ENCODE assay signal across 8 cellular contexts in the genomic region with DNA sequence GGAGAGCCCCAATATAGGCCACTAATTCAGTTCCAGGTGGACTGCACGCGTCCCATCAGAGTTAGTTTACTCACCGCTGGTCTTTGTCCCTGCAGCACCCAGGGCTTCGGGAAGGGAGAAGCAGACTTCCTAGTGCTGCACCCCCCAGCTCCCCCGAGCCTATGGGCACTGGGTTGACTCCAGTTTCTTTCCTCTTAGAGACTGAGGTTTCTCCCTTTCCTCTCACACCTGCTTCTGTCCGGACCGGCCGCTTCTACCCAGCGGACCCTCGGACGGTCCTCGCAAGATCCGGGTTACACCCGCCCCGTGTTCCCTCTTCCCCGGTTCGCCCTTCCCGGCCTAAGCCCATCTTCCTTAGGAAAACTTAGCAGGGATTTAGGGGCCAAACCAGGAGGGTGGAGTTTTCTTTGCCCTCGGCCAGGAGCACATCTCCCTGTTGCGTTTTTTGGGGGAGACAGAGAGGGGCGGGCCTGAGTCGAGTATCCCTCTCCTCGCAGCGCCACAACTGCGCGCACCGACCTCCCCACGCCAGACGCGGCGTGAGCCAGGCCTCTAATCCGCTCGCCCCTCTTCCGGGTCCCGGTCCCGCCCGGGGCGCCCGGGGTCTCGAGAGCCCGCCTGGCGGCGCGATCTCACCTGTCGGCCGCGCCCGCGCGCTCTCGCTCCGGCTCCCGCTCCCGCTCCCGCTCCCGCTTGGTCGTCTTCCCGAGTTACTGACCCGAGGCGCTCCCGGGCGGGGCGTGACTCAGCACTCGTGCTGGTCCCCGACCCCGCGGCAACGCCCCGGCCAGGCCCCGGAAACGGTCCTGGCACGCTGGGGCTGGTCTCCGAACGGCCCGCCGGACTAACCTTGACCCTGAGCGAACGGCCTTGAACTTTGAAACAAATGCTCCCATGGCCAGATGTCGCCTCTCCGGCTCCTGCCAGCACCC. TPM values are rescaled to one million over a fixed set of nuclear protein-coding genes. Genes with fewer than 3 reads are reported as not detected.
DNase-seq lines count a peak whose midpoint lies in the region; ATAC-seq and TF ChIP-seq lines count a peak whose summit lies in the region.

A gene (minus strand): TSS at position 728 of the 932 bp plus-strand sequence. CDS start 8,741 bp downstream, outside the sequence.

- H3K79me2 ChIP-seq in ACC112 (ENCODE audit: control insufficient read depth, insufficient read depth, low read length, unreplicated experiment), result peaks cover 33% of the 10 kb centered on the region

- peak within 1 kb of the TSS; percentile 61 for H3K27ac Mint-ChIP-seq in activated T-helper 2 cell treated with anti-CD3 and anti-CD28 coated beads, Interferon-gamma antibody, Interleukin-2, Interleukin-4, amounts not matched to agents 10 μg/mL and 5 μg/mL and 100 μg/mL, durations not matched to agents 14 hours and 24 hours and 36 hours
- H3K27ac Mint-ChIP-seq in nephron progenitor cell, result no peak within 1 kb of the TSS

- intact Hi-C loops in activated T-helper 2 cell treated with anti-CD3 and anti-CD28 coated beads, Interferon-gamma antibody, Interleukin-2, Interleukin-4, amounts not matched to agents 10 μg/mL and 5 μg/mL and 100 μg/mL, durations not matched to agents 14 hours and 24 hours and 36 hours (cut with micrococcal nuclease), result no loop called here
- intact Hi-C loops in vagina (cut with DNase I), result no loop called here

- no peaks in the 10 kb centered on the region for H3K36me3 ChIP-seq in ACC112 (ENCODE audit: insufficient read depth, low read length)
- no peaks in the 10 kb centered on the region for H3K36me3 ChIP-seq in vagina

- peaks cover 19% of the 10 kb centered on the region for H3K4me1 Mint-ChIP-seq in activated T-helper 2 cell treated with anti-CD3 and anti-CD28 coated beads, Interferon-gamma antibody, Interleukin-2, Interleukin-4, amounts not matched to agents 10 μg/mL and 5 μg/mL and 100 μg/mL, durations not matched to agents 14 hours and 24 hours and 36 hours (ENCODE audit: low read depth)
- H3K4me1 Mint-ChIP-seq in nephron progenitor cell, result peaks cover 13% of the 10 kb centered on the region

- no peak for TF ChIP-seq CTCF in GM13976 (IDR thresholded peaks at IDR 0.05; ENCODE audit: borderline replicate concordance, control extremely low read depth, extremely low read depth, insufficient read depth, missing control alignments)
- no peak for TF ChIP-seq CTCF in fibroblast of the aortic adventitia (IDR thresholded peaks at IDR 0.05; ENCODE audit: insufficient read depth, low read length)
- TF ChIP-seq CTCF in nephron progenitor cell (IDR thresholded peaks at IDR 0.05), result no peak
- no peak for TF ChIP-seq CTCF in vagina (IDR thresholded peaks at IDR 0.05)

- peaks cover 9% of the 10 kb centered on the region for H3K36me3 Mint-ChIP-seq in activated T-helper 2 cell treated with anti-CD3 and anti-CD28 coated beads, Interferon-gamma antibody, Interleukin-2, Interleukin-4, amounts not matched to agents 10 μg/mL and 5 μg/mL and 100 μg/mL, durations not matched to agents 14 hours and 24 hours and 36 hours (ENCODE audit: low read depth)
- peaks cover 23% of the 10 kb centered on the region for H3K36me3 Mint-ChIP-seq in nephron progenitor cell (ENCODE audit: low read depth)

- H3K27me3 ChIP-seq in ACC112 (ENCODE audit: insufficient read depth, low read length) (no peaks in the 10 kb centered on the region), vagina (no peaks in the 10 kb centered on the region)

- H3K27ac ChIP-seq in ACC112 (ENCODE audit: low read depth, low read length) (peak within 1 kb of the TSS; percentile 74), vagina (peak within 1 kb of the TSS; percentile 60)

- H3K4me3 Mint-ChIP-seq in activated T-helper 2 cell treated with anti-CD3 and anti-CD28 coated beads, Interferon-gamma antibody, Interleukin-2, Interleukin-4, amounts not matched to agents 10 μg/mL and 5 μg/mL and 100 μg/mL, durations not matched to agents 14 hours and 24 hours and 36 hours (ENCODE audit: low read depth), result peak within 1 kb of the TSS; percentile 82
- peak within 1 kb of the TSS; percentile 83 for H3K4me3 Mint-ChIP-seq in nephron progenitor cell

- DNase-seq in GM13976 (ENCODE audit: low spot score) (peak; percentile 86), NCI-H146 treated with DMSO at 0.1 percent for 48 hours (lab: John Stamatoyannopoulos, UW; ENCODE audit: unreplicated experiment) (peak; percentile 56), fibroblast of the aortic adventitia (ENCODE audit: low read depth) (peak; percentile 59), nephron progenitor cell (peak; percentile 76), vagina (ENCODE audit: extremely low spot score in 2 of 2) (no peak)
- DNase-seq in activated T-helper 2 cell treated with anti-CD3 and anti-CD28 coated beads, Interferon-gamma antibody, Interleukin-2, Interleukin-4, amounts not matched to agents 10 μg/mL and 5 μg/mL and 100 μg/mL, durations not matched to agents 14 hours and 24 hours and 36 hours (ENCODE audit: low spot score), result no peak

- peak; percentile 81 for ATAC-seq in HG02642 (IDR thresholded peaks at IDR 0.05; ENCODE audit: poor library complexity, unreplicated experiment)

- H2AFZ ChIP-seq in ACC112 (ENCODE audit: low read length, unreplicated experiment), result peak within 1 kb of the TSS; percentile 88

- in situ Hi-C loops in GM13976 (cut with MboI; ENCODE audit: low sequenced_read_pairs, unreplicated experiment), result no loop called here

- H3K9me3 ChIP-seq in vagina, result no peaks in the 10 kb centered on the region

- no peaks in the 10 kb centered on the region for H3K9me3 Mint-ChIP-seq in activated T-helper 2 cell treated with anti-CD3 and anti-CD28 coated beads, Interferon-gamma antibody, Interleukin-2, Interleukin-4, amounts not matched to agents 10 μg/mL and 5 μg/mL and 100 μg/mL, durations not matched to agents 14 hours and 24 hours and 36 hours
- H3K9me3 Mint-ChIP-seq in nephron progenitor cell, result no peaks in the 10 kb centered on the region

- TF ChIP-seq POLR2A in vagina (IDR thresholded peaks at IDR 0.05), result no peak

- H3K4me3 ChIP-seq in ACC112 (ENCODE audit: low read depth, low read length), result peak within 1 kb of the TSS; percentile 96
- H3K4me3 ChIP-seq in fibroblast of the aortic adventitia (ENCODE audit: low read depth, low read length), result peak within 1 kb of the TSS; percentile 77
- peak within 1 kb of the TSS; percentile 49 to 54 for H3K4me3 ChIP-seq in vagina

- peaks cover 4% of the 10 kb centered on the region for H3K27me3 Mint-ChIP-seq in activated T-helper 2 cell treated with anti-CD3 and anti-CD28 coated beads, Interferon-gamma antibody, Interleukin-2, Interleukin-4, amounts not matched to agents 10 μg/mL and 5 μg/mL and 100 μg/mL, durations not matched to agents 14 hours and 24 hours and 36 hours (ENCODE audit: low read depth)
- peaks cover 62% of the 10 kb centered on the region for H3K27me3 Mint-ChIP-seq in nephron progenitor cell (ENCODE audit: low read depth, poor library complexity)

- H3K4me1 ChIP-seq in ACC112 (ENCODE audit: control insufficient read depth, insufficient read depth, low read length, unreplicated experiment) (peaks cover 24% of the 10 kb centered on the region), vagina (peaks cover 25% of the 10 kb centered on the region)

RNA-seq across cellular contexts. Expression of the gene that starts here (rescaled TPM):
- 9.5 and 11.6 TPM in 2 replicates for total RNA-seq in activated T-helper 2 cell treated with anti-CD3 and anti-CD28 coated beads, Interferon-gamma antibody, Interleukin-2, Interleukin-4, amounts not matched to agents 10 μg/mL and 5 μg/mL and 100 μg/mL, durations not matched to agents 14 hours and 24 hours and 36 hours
- total RNA-seq in fibroblast of the aortic adventitia (ENCODE audit: low replicate concordance) (2.5 and 7.3 TPM in 2 replicates), vagina (10.6 TPM)

Comparison
In these comparisons a context has a peak if more than half of its experiments do, and no peak if none do; other contexts are left out.
1. DNase-seq: peak in GM13976 (single experiment), NCI-H146 treated with DMSO at 0.1 percent for 48 hours (single experiment), fibroblast of the aortic adventitia (single experiment) and nephron progenitor cell (single experiment); none in activated T-helper 2 cell treated with anti-CD3 and anti-CD28 coated beads, Interferon-gamma antibody, Interleukin-2, Interleukin-4, amounts not matched to agents 10 μg/mL and 5 μg/mL and 100 μg/mL, durations not matched to agents 14 hours and 24 hours and 36 hours (single experiment) and vagina (0 of 2).
2. Peak in every context shown above with its lines, with median percentiles within 50 percentile points of each other: H3K4me3 ChIP-seq.